8 cellular contexts compared by ENCODE assay signal in the genomic region with DNA sequence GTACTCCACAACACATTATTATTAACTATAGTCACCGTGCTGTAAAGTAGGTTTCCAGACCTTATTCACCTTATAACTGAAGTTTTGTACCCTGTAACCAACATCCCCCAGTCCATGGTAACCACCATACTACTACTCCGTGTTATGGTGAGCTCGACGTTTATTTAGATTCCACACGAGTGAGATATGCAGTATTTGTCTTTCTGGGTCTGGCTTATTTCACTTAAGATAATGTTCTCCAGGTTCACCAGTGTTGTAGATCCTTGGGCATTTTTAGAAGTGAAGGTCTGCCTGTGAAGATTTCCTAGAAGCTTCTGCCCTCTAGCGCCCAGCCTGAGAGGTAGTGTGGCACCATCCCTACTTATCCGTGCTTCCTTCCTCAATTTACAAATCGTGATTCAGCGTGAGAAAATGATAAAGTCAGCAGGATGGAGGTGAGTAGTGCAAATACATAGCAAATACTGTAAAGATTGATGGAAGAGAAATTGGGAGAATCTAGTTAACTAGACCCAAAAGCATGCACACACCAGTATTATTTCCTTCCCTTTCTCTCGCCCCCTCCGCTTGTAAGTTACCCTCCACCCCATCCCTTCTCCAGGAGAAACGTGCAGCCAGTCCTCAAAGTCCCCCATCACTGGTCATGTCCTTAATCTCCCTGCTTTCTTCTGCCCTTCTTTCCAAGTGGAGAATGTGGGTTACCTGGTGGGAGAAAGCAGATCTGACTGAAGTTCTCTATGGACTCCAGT. TPM values are rescaled to one million over a fixed set of nuclear protein-coding genes. Genes with fewer than 3 reads are reported as not detected.
DNase-seq lines count a peak whose midpoint lies in the region; ATAC-seq and TF ChIP-seq lines count a peak whose summit lies in the region.

No MANE protein-coding gene starts in this region.

- no peak overlapping the region for H2BK120ac ChIP-seq in IMR-90 (ENCODE audit: low read depth, low read length)

- H3K9me3 ChIP-seq in IMR-90 (ENCODE audit: control insufficient read depth, insufficient read depth, low read length): no peaks in the 10 kb centered on the region

- no peak overlapping the region for H3K56ac ChIP-seq in IMR-90 (ENCODE audit: extremely low read depth, insufficient read depth, low read length)

- H4K5ac ChIP-seq in IMR-90 (ENCODE audit: low read depth, low read length): no peak overlapping the region

- no peak overlapping the region for H3K14ac ChIP-seq in IMR-90 (replicated peaks; ENCODE audit: low read depth, low read length)

- ATAC-seq in IMR-90 (ENCODE audit: low read depth): peak; percentile 99
- peak; percentile 59 for ATAC-seq in stimulated activated memory B cell treated with anti-CD40 and anti-IgM and Interleukin-4, amounts not matched to agents 10 μg/mL and 1 μg/mL and 100 μg/mL, for 72 hours
- ATAC-seq in GM21576 (IDR thresholded peaks at IDR 0.05; ENCODE audit: unreplicated experiment): no peak

- WGBS in IMR-90 (ENCODE audit: extremely low coverage in 2 of 2, insufficient read length in 1 of 2), 2 experiments: no CpG with 5 or more reads among the region's 12 CpGs

- H2BK5ac ChIP-seq in IMR-90 (ENCODE audit: low read depth, low read length, poor library complexity, severe bottlenecking): no peak overlapping the region

- H3K36me3 Mint-ChIP-seq in stimulated activated memory B cell treated with anti-CD40 and anti-IgM and Interleukin-4, amounts not matched to agents 10 μg/mL and 1 μg/mL and 100 μg/mL, for 72 hours: no peaks in the 10 kb centered on the region

- no peak overlapping the region for H4K8ac ChIP-seq in IMR-90 (ENCODE audit: low read depth in 2 of 2, low read length in 2 of 2)

- H3K4me1 ChIP-seq in IMR-90 (ENCODE audit: control insufficient read depth, insufficient read depth, low read length): no peaks in the 10 kb centered on the region

- no TSS peak for BruUV-seq in IMR-90 (replicated peaks; lab: Mats Ljungman, UMichigan)

- H2AFZ ChIP-seq in IMR-90 (replicated peaks; ENCODE audit: low read length, poor library complexity): peak overlapping the region; percentile 37

- no peak overlapping the region for H2AK9ac ChIP-seq in IMR-90 (replicated peaks; ENCODE audit: low read depth, low read length, poor library complexity)

- no peak overlapping the region for H3K4ac ChIP-seq in IMR-90 (ENCODE audit: low read depth, low read length)

- H3K27ac Mint-ChIP-seq in stimulated activated memory B cell treated with anti-CD40 and anti-IgM and Interleukin-4, amounts not matched to agents 10 μg/mL and 1 μg/mL and 100 μg/mL, for 72 hours: no peak overlapping the region

- TF ChIP-seq CTCF in IMR-90 (conservative IDR thresholded peaks at IDR 0.05; ENCODE audit: low read depth, low read length) (peak; percentile 79), cardiac fibroblast (IDR thresholded peaks at IDR 0.05; ENCODE audit: low read depth, low read length) (peak; percentile 79)

- H3K4me3 Mint-ChIP-seq in stimulated activated memory B cell treated with anti-CD40 and anti-IgM and Interleukin-4, amounts not matched to agents 10 μg/mL and 1 μg/mL and 100 μg/mL, for 72 hours: no peak overlapping the region

- no peak overlapping the region for H3K4me2 ChIP-seq in IMR-90 (ENCODE audit: low read depth, low read length)

- no peak overlapping the region for H3K27ac ChIP-seq in IMR-90 (ENCODE audit: insufficient read depth, low read length)

- intact Hi-C loops in IMR-90 (cut with micrococcal nuclease): loop anchor here (1.0 kb wide), 1 partner anchor 232 kb away; no protein-coding TSS in a partner anchor

- dilution Hi-C loops in IMR-90 (cut with HindIII; ENCODE audit: low sequenced_read_pairs, unreplicated experiment): no loop called here

- no peaks in the 10 kb centered on the region for H3K9me1 ChIP-seq in IMR-90 (ENCODE audit: insufficient read depth, low read length)

- peak; percentile 82 for TF ChIP-seq RAD21 in IMR-90 (IDR thresholded peaks at IDR 0.05; ENCODE audit: low read length)

- no peaks in the 10 kb centered on the region for H4K20me1 ChIP-seq in IMR-90 (ENCODE audit: insufficient read depth, low read length)

- no peaks in the 10 kb centered on the region for H3K79me1 ChIP-seq in IMR-90 (ENCODE audit: low read depth in 1 of 2, low read length in 2 of 2)

- no peak overlapping the region for H4K91ac ChIP-seq in IMR-90 (ENCODE audit: insufficient read depth, low read depth, low read length)

- no peak overlapping the region for H3K4me3 ChIP-seq in IMR-90 (ENCODE audit: insufficient read depth, low read depth, low read length)
- no peak overlapping the region for H3K4me3 ChIP-seq in cardiac fibroblast (replicated peaks in 1 of 2; ENCODE audit: low read depth in 2 of 2, low read length in 2 of 2)

- peaks cover 16% of the 10 kb centered on the region for H3K4me1 Mint-ChIP-seq in stimulated activated memory B cell treated with anti-CD40 and anti-IgM and Interleukin-4, amounts not matched to agents 10 μg/mL and 1 μg/mL and 100 μg/mL, for 72 hours

- no peaks in the 10 kb centered on the region for H3K27me3 Mint-ChIP-seq in stimulated activated memory B cell treated with anti-CD40 and anti-IgM and Interleukin-4, amounts not matched to agents 10 μg/mL and 1 μg/mL and 100 μg/mL, for 72 hours

- no peaks in the 10 kb centered on the region for H3K36me3 ChIP-seq in IMR-90 (ENCODE audit: control insufficient read depth, insufficient read depth, low read length)

- peak; percentile 31 for DNase-seq in activated naive CD4-positive, alpha-beta T cell treated with Interleukin-2 at 50 U/mL for 16 hours
- no peak for DNase-seq in activated naive CD4-positive, alpha-beta T cell (lab: John Stamatoyannopoulos, UW)
- DNase-seq in IMR-90 (peak; percentile 83), SK-MEL-5 (ENCODE audit: low read depth, low spot score) (peak; percentile 80), cardiac fibroblast (ENCODE audit: low read depth in 2 of 2) (peak; percentile 83), left kidney (ENCODE audit: low read depth, low spot score) (peak; percentile 72)

- no peaks in the 10 kb centered on the region for H3K9me3 Mint-ChIP-seq in stimulated activated memory B cell treated with anti-CD40 and anti-IgM and Interleukin-4, amounts not matched to agents 10 μg/mL and 1 μg/mL and 100 μg/mL, for 72 hours

- POLR2A ChIA-PET in IMR-90 (lab: Charles Lee; ENCODE audit: unreplicated experiment): no interaction called here

- H2BK15ac ChIP-seq in IMR-90 (ENCODE audit: low read depth, low read length): no peak overlapping the region; the same call in 2 of the 3 replicates

- 0 out of 2 replicates have a peak, but pooled peaks have one; percentile 23 for TF ChIP-seq POLR2A in IMR-90 (IDR thresholded peaks at IDR 0.05; ENCODE audit: low read depth, low read length)

- no peak overlapping the region for H2AK5ac ChIP-seq in IMR-90 (ENCODE audit: low read depth, low read length)

- no peak overlapping the region for H3K9ac ChIP-seq in IMR-90 (ENCODE audit: low read depth, low read length)

- in situ Hi-C loops in IMR-90 (cut with MboI; ENCODE audit: low sequenced_read_pairs): no loop called here
- in situ Hi-C loops in SK-MEL-5 (cut with HindIII; ENCODE audit: low pct_unique_long_range_greater_than_20kb, low sequenced_read_pairs): no loop called here

- H3K23ac ChIP-seq in IMR-90 (ENCODE audit: low read depth, low read length): no peak overlapping the region

- no peaks in the 10 kb centered on the region for H3K27me3 ChIP-seq in IMR-90 (ENCODE audit: control insufficient read depth, insufficient read depth, low read length)

- CTCF ChIA-PET in IMR-90 (lab: Yijun Ruan, JAX): interaction anchor here (0.6 to 1.2 kb wide), 2 partner anchors 17 to 237 kb away, joined by 3 read pairs; no protein-coding TSS in a partner anchor

- H2BK20ac ChIP-seq in IMR-90 (ENCODE audit: low read depth, low read length): no peak overlapping the region

- no peak overlapping the region for H3K18ac ChIP-seq in IMR-90 (ENCODE audit: low read depth, low read length)

TF ChIP-seq in IMR-90, 13 proteins besides CTCF, POLR2A, EP300 and RAD21:
- TF ChIP-seq RFX5 (IDR thresholded peaks at IDR 0.05; ENCODE audit: low read depth, low read length) (no peak), SMC3 (IDR thresholded peaks at IDR 0.05; ENCODE audit: low read depth, low read length) (peak; percentile 81), MAFK (IDR thresholded peaks at IDR 0.05; ENCODE audit: low read depth, low read length) (0 out of 2 replicates have a peak, but pooled peaks have one; percentile 12)
TF ChIP-seq in IMR-90: peak in this region for 2.

RNA-seq across cellular contexts. Expression of a gene that starts 36.0 kb away (rescaled TPM):
- 6.1 and 7.0 TPM in 2 replicates for total RNA-seq in IMR-90 (2012; rRNA removed)
- 1.8 and 2.2 TPM in 2 replicates for polyA plus RNA-seq in IMR-90 (2012; rRNA removed)
- 1.1 and 1.7 TPM in 2 replicates for polyA plus RNA-seq in IMR-90 (2012; cell fraction: cytosol; rRNA removed)
- 3.9 and 6.5 TPM in 2 replicates for polyA plus RNA-seq in IMR-90 (2012; cell fraction: nucleus; rRNA removed; ENCODE audit: low replicate concordance)
- total RNA-seq in SK-MEL-5 (2014; rRNA removed; shearing (Covaris generic)): 4.8 and 5.4 TPM in 2 replicates
- polyA plus RNA-seq in SK-MEL-5 (2015; cell fraction: cytosol; rRNA removed): 2.3 and 4.2 TPM in 2 replicates
- polyA plus RNA-seq in SK-MEL-5 (2015; cell fraction: nucleus; rRNA removed): 3.9 and 7.5 TPM in 2 replicates

Comparison
In these comparisons a context has a peak if more than half of its experiments do, and no peak if none do; other contexts are left out.
1. DNase-seq: peak in activated naive CD4-positive, alpha-beta T cell treated with Interleukin-2 at 50 U/mL for 16 hours (single experiment), IMR-90 (single experiment), SK-MEL-5 (single experiment), cardiac fibroblast (2 of 2) and left kidney (single experiment); none in activated naive CD4-positive, alpha-beta T cell (0 of 4).